Comparison of ENCODE assay signal across 1 cellular context in the genomic region with DNA sequence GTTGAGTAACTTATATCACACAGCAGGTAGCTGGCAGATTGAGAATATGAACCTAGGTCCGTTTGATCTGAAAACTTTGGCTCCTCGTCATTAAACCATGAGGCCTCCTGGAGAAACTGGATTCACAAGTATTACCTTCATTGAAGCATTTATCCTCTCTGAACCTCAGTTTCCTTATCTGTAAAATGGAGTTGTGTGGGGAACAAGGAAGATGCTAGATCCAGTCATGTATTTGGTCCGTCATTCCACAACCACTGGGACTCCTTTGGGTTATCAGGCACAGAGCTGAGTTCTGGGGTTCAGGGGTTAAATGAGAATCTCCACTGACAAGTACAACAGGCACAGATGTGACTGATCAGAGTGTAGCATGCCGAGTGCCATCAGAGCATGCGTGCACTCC.
TF ChIP-seq lines count a peak whose summit lies in the region.

No MANE protein-coding gene starts in this region.

TF ChIP-seq in liver, 16 proteins besides CTCF, POLR2A, EP300 and RAD21 (continued from another document):
- TF ChIP-seq, protein P1, sequence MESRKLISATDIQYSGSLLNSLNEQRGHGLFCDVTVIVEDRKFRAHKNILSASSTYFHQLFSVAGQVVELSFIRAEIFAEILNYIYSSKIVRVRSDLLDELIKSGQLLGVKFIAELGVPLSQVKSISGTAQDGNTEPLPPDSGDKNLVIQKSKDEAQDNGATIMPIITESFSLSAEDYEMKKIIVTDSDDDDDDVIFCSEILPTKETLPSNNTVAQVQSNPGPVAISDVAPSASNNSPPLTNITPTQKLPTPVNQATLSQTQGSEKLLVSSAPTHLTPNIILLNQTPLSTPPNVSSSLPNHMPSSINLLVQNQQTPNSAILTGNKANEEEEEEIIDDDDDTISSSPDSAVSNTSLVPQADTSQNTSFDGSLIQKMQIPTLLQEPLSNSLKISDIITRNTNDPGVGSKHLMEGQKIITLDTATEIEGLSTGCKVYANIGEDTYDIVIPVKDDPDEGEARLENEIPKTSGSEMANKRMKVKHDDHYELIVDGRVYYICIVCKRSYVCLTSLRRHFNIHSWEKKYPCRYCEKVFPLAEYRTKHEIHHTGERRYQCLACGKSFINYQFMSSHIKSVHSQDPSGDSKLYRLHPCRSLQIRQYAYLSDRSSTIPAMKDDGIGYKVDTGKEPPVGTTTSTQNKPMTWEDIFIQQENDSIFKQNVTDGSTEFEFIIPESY (IDR thresholded peaks at IDR 0.05) = no peak
- TF ChIP-seq TAF1 (conservative IDR thresholded peaks at IDR 0.05) (no peak), SP1 (IDR thresholded peaks at IDR 0.05) (no peak), YY1 (IDR thresholded peaks at IDR 0.05) (no peak), JUND (IDR thresholded peaks at IDR 0.05) (no peak), FOXA1 (IDR thresholded peaks at IDR 0.05) (no peak), RXRA (IDR thresholded peaks at IDR 0.05) (no peak), HNF4A (conservative IDR thresholded peaks at IDR 0.05) (no peak), HNF4G (IDR thresholded peaks at IDR 0.05) (no peak), FOXA2 (IDR thresholded peaks at IDR 0.05) (no peak)
- TF ChIP-seq, protein P2, sequence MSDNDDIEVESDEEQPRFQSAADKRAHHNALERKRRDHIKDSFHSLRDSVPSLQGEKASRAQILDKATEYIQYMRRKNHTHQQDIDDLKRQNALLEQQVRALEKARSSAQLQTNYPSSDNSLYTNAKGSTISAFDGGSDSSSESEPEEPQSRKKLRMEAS (IDR thresholded peaks at IDR 0.05) = no peak
